In genomic region chr15:28834957-28835585, GRCh38 we compare ENCODE assay signal across 1 cellular context.
TF ChIP-seq lines count a peak whose summit lies in the region.
"Not testable (repeated sequence)": the region's sequence is repeated elsewhere in the genome, so short reads cannot be mapped to it uniquely, and the experiment has no call there.

No MANE protein-coding gene starts in this region.

TF ChIP-seq in HepG2, 621 proteins besides CTCF, POLR2A, EP300 and RAD21:
- peak; percentile 86 for TF ChIP-seq ZNF121 (CRISPR knock-in tag; IDR thresholded peaks at IDR 0.05)
- TF ChIP-seq SOX5 (CRISPR knock-in tag; IDR thresholded peaks at IDR 0.05; ENCODE audit: borderline replicate concordance): 0 out of 2 replicates have a peak, but pooled peaks have one; percentile 30
- TF ChIP-seq GATAD2A (CRISPR knock-in tag; IDR thresholded peaks at IDR 0.05): peak; percentile 31; the same call in 1 of the 2 replicates
- not testable (repeated sequence) for TF ChIP-seq FOXP1 (IDR thresholded peaks at IDR 0.05)
- peak; percentile 45; the same call in 1 of the 2 replicates for TF ChIP-seq FOXP1 (CRISPR knock-in tag; IDR thresholded peaks at IDR 0.05)
- 0 out of 2 replicates have a peak, but pooled peaks have one; percentile 15 for TF ChIP-seq MED1 (CRISPR knock-in tag; IDR thresholded peaks at IDR 0.05)
- TF ChIP-seq MEF2D (CRISPR knock-in tag; IDR thresholded peaks at IDR 0.05): 0 out of 2 replicates have a peak, but pooled peaks have one; percentile 34
- TF ChIP-seq ZMYM4 (CRISPR knock-in tag; IDR thresholded peaks at IDR 0.05): peak; percentile 30; the same call in 1 of the 2 replicates
- peak; percentile 55 for TF ChIP-seq HNF4A (CRISPR knock-in tag; IDR thresholded peaks at IDR 0.05)
- peak; percentile 80 for TF ChIP-seq PAXIP1 (CRISPR knock-in tag; conservative IDR thresholded peaks at IDR 0.05)
- 0 out of 2 replicates have a peak, but pooled peaks have one; percentile 30 for TF ChIP-seq RARA (CRISPR knock-in tag; IDR thresholded peaks at IDR 0.05)
- TF ChIP-seq ZMYM3 (CRISPR knock-in tag; IDR thresholded peaks at IDR 0.05): peak; percentile 85
- TF ChIP-seq TCF7 (IDR thresholded peaks at IDR 0.05; ENCODE audit: low read depth): peak; percentile 36; the same call in 1 of the 2 replicates
- TF ChIP-seq, protein P1, sequence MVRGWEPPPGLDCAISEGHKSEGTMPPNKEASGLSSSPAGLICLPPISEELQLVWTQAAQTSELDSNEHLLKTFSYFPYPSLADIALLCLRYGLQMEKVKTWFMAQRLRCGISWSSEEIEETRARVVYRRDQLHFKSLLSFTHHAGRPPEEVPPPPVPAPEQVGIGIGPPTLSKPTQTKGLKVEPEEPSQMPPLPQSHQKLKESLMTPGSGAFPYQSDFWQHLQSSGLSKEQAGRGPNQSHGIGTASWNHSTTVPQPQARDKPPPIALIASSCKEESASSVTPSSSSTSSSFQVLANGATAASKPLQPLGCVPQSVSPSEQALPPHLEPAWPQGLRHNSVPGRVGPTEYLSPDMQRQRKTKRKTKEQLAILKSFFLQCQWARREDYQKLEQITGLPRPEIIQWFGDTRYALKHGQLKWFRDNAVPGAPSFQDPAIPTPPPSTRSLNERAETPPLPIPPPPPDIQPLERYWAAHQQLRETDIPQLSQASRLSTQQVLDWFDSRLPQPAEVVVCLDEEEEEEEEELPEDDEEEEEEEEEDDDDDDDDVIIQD (CRISPR knock-in tag; IDR thresholded peaks at IDR 0.05; ENCODE audit: low read depth): peak; percentile 54; the same call in 1 of the 2 replicates
- 0 out of 2 replicates have a peak, but pooled peaks have one; percentile 45 for TF ChIP-seq MIXL1 (CRISPR knock-in tag; IDR thresholded peaks at IDR 0.05)
- TF ChIP-seq ZNF460 (CRISPR knock-in tag; IDR thresholded peaks at IDR 0.05; ENCODE audit: borderline replicate concordance): peak; percentile 42; the same call in 1 of the 2 replicates
